8 cellular contexts compared by ENCODE assay signal in the genomic region with DNA sequence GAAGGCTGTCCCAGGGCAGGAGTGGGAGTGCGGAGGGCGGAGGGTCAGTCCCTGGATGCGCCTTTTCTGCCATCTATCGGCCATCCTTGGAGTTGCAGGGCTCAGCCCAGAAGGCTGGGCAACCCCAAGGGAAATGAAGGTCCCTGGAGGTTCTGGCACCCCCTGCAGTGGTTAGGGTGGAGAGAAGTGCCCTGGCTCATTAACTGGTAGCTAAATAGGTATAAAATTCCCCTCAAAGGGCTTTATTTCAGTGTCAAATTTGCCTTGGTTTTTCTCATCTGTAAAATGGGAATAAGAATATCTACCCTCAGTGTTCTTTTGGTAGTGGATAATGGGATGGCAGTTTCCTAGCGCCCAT. TPM values are rescaled to one million over a fixed set of nuclear protein-coding genes. Genes with fewer than 3 reads are reported as not detected.
DNase-seq lines count a peak whose midpoint lies in the region; ATAC-seq and TF ChIP-seq lines count a peak whose summit lies in the region.

No MANE protein-coding gene starts in this region.

- H3K27ac ChIP-seq in HEK293 (ENCODE audit: extremely low read depth, low read depth, low read length) (no peak overlapping the region), left lung (no peak overlapping the region)

- DNase-seq in G401 (ENCODE audit: low spot score) (peak; percentile 67), NCI-H2171 (lab: John Stamatoyannopoulos, UW) (peak; percentile 26), cerebellar cortex (ENCODE audit: low spot score) (peak; percentile 67), left lung (peak; percentile 78 to 91)
- DNase-seq in activated CD4-positive, alpha-beta T cell treated with anti-CD3 and anti-CD28 coated beads for 1 hour, result peak; percentile 58
- peak; percentile 64 to 74 (median 66) for DNase-seq in stimulated activated CD4-positive, alpha-beta T cell treated with anti-CD3 and anti-CD28 coated beads, TNF-alpha, amount 100 ng/mL, for 48 hours (ENCODE audit: low read depth in 3 of 3)

- peak; percentile 97 for ATAC-seq in left lung
- no peak for ATAC-seq in HG03457 (IDR thresholded peaks at IDR 0.05; ENCODE audit: unreplicated experiment)

- H3K36me3 ChIP-seq in HEK293 (ENCODE audit: control insufficient read depth in 2 of 2, insufficient read depth in 1 of 2, low read length in 2 of 2), result peaks cover 0 to 14% of the 10 kb centered on the region in 2 experiments; a peak in 2 of 3 replicates
- H3K36me3 ChIP-seq in left lung, result no peaks in the 10 kb centered on the region

- intact Hi-C loops in left lung (cut with DNase I), result loop anchor here in 1 of 2 donors (5.0 kb wide), 1 partner anchor 67 kb away; no protein-coding TSS in a partner anchor

- no peaks in the 10 kb centered on the region for H3K27me3 ChIP-seq in left lung

- no peak overlapping the region for H3K4me3 ChIP-seq in HEK293 (ENCODE audit: low read depth, low read length)
- H3K4me3 ChIP-seq in left lung, result peak overlapping the region in 1 of 2 donors; percentile 30

- H3K4me1 ChIP-seq in HEK293 (ENCODE audit: control insufficient read depth, insufficient read depth, low read length) (no peaks in the 10 kb centered on the region), left lung (peaks cover 0 to 10% of the 10 kb centered on the region in 2 donors)

- POLR2A ChIA-PET in HEK293 (lab: Yijun Ruan, JAX), result interaction anchor here (0.9 kb wide), 1 partner anchor 67 kb away, joined by 4 read pairs; no protein-coding TSS in a partner anchor

- peak; percentile 84 for TF ChIP-seq CTCF in HEK293 (tag by site-specific recombination; IDR thresholded peaks at IDR 0.05)
- peak; percentile 95 to 96 for TF ChIP-seq CTCF in left lung (IDR thresholded peaks at IDR 0.05)

- H3K9me3 ChIP-seq in HEK293 (ENCODE audit: control insufficient read depth, insufficient read depth, low read depth, low read length), result no peaks in the 10 kb centered on the region
- no peaks in the 10 kb centered on the region for H3K9me3 ChIP-seq in left lung

- CTCF ChIA-PET in HEK293 (lab: Yijun Ruan, JAX), result interaction anchor here (0.5 to 5.6 kb wide), 32 partner anchors 8 to 1419 kb away, joined by 3 to 95 read pairs (median 4); a partner anchor contains a TSS

- in situ Hi-C loops in G401 (cut with HindIII; ENCODE audit: low sequenced_read_pairs), result no loop called here

TF ChIP-seq in HEK293, 187 proteins besides CTCF, POLR2A, EP300 and RAD21:
- TF ChIP-seq ZNF16 (tag by site-specific recombination; IDR thresholded peaks at IDR 0.05; ENCODE audit: low read depth) (peak; percentile 92), KLF1 (tag by site-specific recombination; IDR thresholded peaks at IDR 0.05) (0 out of 2 replicates have a peak, but pooled peaks have one; percentile 9), IKZF3 (tag by site-specific recombination; IDR thresholded peaks at IDR 0.05) (peak; percentile 85), ZNF521 (tag by site-specific recombination; IDR thresholded peaks at IDR 0.05) (no peak), ZNF549 (tag by site-specific recombination; IDR thresholded peaks at IDR 0.05) (no peak), ZNF121 (tag by site-specific recombination; IDR thresholded peaks at IDR 0.05) (no peak), EGR2 (tag by site-specific recombination; IDR thresholded peaks at IDR 0.05; ENCODE audit: low read depth) (peak; percentile 74), GLIS1 (tag by site-specific recombination; IDR thresholded peaks at IDR 0.05) (peak; percentile 37; the same call in 1 of the 2 replicates), ZNF629 (tag by site-specific recombination; IDR thresholded peaks at IDR 0.05) (0 out of 2 replicates have a peak, but pooled peaks have one; percentile 19), ZNF341 (tag by site-specific recombination; IDR thresholded peaks at IDR 0.05; ENCODE audit: low read depth) (peak; percentile 99), ZBTB8A (tag by site-specific recombination; IDR thresholded peaks at IDR 0.05) (peak; percentile 41; the same call in 1 of the 2 replicates), ZNF747 (tag by site-specific recombination; IDR thresholded peaks at IDR 0.05) (no peak), ZNF654 (tag by site-specific recombination; IDR thresholded peaks at IDR 0.05; ENCODE audit: low read depth) (peak; percentile 92), ZNF600 (tag by site-specific recombination; IDR thresholded peaks at IDR 0.05) (peak; percentile 93), ZNF423 (tag by site-specific recombination; IDR thresholded peaks at IDR 0.05) (peak; percentile 73), ZFHX2 (tag by site-specific recombination; conservative IDR thresholded peaks at IDR 0.05) (peak; percentile 84)
- TF ChIP-seq, protein P1, sequence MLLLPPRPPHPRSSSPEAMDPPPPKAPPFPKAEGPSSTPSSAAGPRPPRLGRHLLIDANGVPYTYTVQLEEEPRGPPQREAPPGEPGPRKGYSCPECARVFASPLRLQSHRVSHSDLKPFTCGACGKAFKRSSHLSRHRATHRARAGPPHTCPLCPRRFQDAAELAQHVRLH (tag by site-specific recombination; IDR thresholded peaks at IDR 0.05), result peak; percentile 46; the same call in 1 of the 2 replicates
- TF ChIP-seq, protein P2, sequence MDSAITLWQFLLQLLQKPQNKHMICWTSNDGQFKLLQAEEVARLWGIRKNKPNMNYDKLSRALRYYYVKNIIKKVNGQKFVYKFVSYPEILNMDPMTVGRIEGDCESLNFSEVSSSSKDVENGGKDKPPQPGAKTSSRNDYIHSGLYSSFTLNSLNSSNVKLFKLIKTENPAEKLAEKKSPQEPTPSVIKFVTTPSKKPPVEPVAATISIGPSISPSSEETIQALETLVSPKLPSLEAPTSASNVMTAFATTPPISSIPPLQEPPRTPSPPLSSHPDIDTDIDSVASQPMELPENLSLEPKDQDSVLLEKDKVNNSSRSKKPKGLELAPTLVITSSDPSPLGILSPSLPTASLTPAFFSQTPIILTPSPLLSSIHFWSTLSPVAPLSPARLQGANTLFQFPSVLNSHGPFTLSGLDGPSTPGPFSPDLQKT (IDR thresholded peaks at IDR 0.05; ENCODE audit: borderline replicate concordance, low read depth, low read length), result no peak
- TF ChIP-seq, protein P3, sequence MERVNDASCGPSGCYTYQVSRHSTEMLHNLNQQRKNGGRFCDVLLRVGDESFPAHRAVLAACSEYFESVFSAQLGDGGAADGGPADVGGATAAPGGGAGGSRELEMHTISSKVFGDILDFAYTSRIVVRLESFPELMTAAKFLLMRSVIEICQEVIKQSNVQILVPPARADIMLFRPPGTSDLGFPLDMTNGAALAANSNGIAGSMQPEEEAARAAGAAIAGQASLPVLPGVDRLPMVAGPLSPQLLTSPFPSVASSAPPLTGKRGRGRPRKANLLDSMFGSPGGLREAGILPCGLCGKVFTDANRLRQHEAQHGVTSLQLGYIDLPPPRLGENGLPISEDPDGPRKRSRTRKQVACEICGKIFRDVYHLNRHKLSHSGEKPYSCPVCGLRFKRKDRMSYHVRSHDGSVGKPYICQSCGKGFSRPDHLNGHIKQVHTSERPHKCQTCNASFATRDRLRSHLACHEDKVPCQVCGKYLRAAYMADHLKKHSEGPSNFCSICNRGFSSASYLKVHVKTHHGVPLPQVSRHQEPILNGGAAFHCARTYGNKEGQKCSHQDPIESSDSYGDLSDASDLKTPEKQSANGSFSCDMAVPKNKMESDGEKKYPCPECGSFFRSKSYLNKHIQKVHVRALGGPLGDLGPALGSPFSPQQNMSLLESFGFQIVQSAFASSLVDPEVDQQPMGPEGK (tag by site-specific recombination; IDR thresholded peaks at IDR 0.05), result peak; percentile 38; the same call in 1 of the 2 replicates

RNA-seq across cellular contexts. Expression of a gene that starts 22.4 kb away (rescaled TPM):
- 25.7 and 27.9 TPM in 2 replicates for total RNA-seq in G401 (2014; rRNA removed; shearing (Covaris generic))
- 10 to 100 TPM; 14.0 to 14.3 TPM for total RNA-seq in left lung

RNA-seq across cellular contexts. Expression of a gene that starts 30.4 kb away (rescaled TPM):
- total RNA-seq in G401 (2014; rRNA removed; shearing (Covaris generic)), result 128 and 171 TPM in 2 replicates
- 100 to 1,000 TPM; 130 to 166 TPM for total RNA-seq in left lung

RNA-seq across cellular contexts. Expression of a gene that starts 53.9 kb away (rescaled TPM):
- total RNA-seq in G401 (2014; rRNA removed; shearing (Covaris generic)), result 0.10 and 1.6 TPM in 2 replicates
- total RNA-seq in left lung, result under 1 TPM; 0.26 to 0.38 TPM

Comparison
In these comparisons a context has a peak if more than half of its experiments do, and no peak if none do; other contexts are left out.
1. DNase-seq: peak in every context shown above with its lines; median percentile 84 in left lung; 67 in G401; 67 in cerebellar cortex; 66 in stimulated activated CD4-positive, alpha-beta T cell treated with anti-CD3 and anti-CD28 coated beads, TNF-alpha, amount 100 ng/mL, for 48 hours; 58 in activated CD4-positive, alpha-beta T cell treated with anti-CD3 and anti-CD28 coated beads for 1 hour; 26 in NCI-H2171.